ENCODE assay signal across 17 cellular contexts in genomic region chr13:27794921-27795717, GRCh38. TPM values are rescaled to one million over a fixed set of nuclear protein-coding genes. Genes with fewer than 3 reads are reported as not detected.
DNase-seq lines count a peak whose midpoint lies in the region; ATAC-seq and TF ChIP-seq lines count a peak whose summit lies in the region.
"Had no signal": no experiment of that assay in that cellular context is flagged by ENCODE, and none has a peak within 500 bp of the region (broad histone marks: within the 10 kb centered on the region; RNA-seq: fewer than 3 reads in every experiment).

No MANE protein-coding gene starts in this region.

- H3K4me1 Mint-ChIP-seq in H9 = peaks cover 51 to 78% of the 10 kb centered on the region in 2 experiments
- peaks cover 35% of the 10 kb centered on the region for H3K4me1 Mint-ChIP-seq in T-helper 17 cell

- H3K27ac ChIP-seq in H9 (ENCODE audit: insufficient read length, low read depth, low read length) = no peak overlapping the region
- no peak overlapping the region for H3K27ac ChIP-seq in ascending aorta
- H3K27ac ChIP-seq: PC-9 had no signal

- H3K4me3 Mint-ChIP-seq in H9 (peak overlapping the region; percentile 4 to 57; a peak in 2 of 5 replicates), T-helper 17 cell (peak overlapping the region; percentile 15)
- H3K4me3 Mint-ChIP-seq: B cell had no signal

- H3K27me3 Mint-ChIP-seq in H9 (ENCODE audit: low read depth) (peaks cover 100% of the 10 kb centered on the region), T-helper 17 cell (peaks cover 92% of the 10 kb centered on the region)

- no peak overlapping the region for H3K27ac Mint-ChIP-seq in H9
- no peak overlapping the region for H3K27ac Mint-ChIP-seq in T-helper 17 cell
- H3K27ac Mint-ChIP-seq: B cell had no signal

- H3K9me3 Mint-ChIP-seq in H9 = peaks cover 0 to 5% of the 10 kb centered on the region in 2 experiments; a peak in 2 of 5 replicates

- no peak overlapping the region for H2BK12ac ChIP-seq in H9 (ENCODE audit: insufficient read length, low read depth, low read length)

- H3K79me1 ChIP-seq in H9 (ENCODE audit: insufficient read depth, low read depth, low read length, poor library complexity, severe bottlenecking) = no peaks in the 10 kb centered on the region

- intact Hi-C loops in ascending aorta (cut with DNase I) = no loop called here

- H3K23ac ChIP-seq in H9 (ENCODE audit: insufficient read length, low read depth, low read length) = no peak overlapping the region

- H4K5ac ChIP-seq in H9 (ENCODE audit: insufficient read length, low read depth, low read length) = no peak overlapping the region

- no peak overlapping the region for H3T11ph ChIP-seq in H9 (ENCODE audit: low read length)

- H3K4me3 ChIP-seq in ascending aorta = no peak overlapping the region
- H3K4me3 ChIP-seq: PC-9 had no signal

- H3K4ac ChIP-seq in H9 (ENCODE audit: low read depth, low read length) = no peak overlapping the region

- H3K36me3 Mint-ChIP-seq in H9 (ENCODE audit: insufficient read depth in 1 of 3, low read depth in 3 of 3) (no peaks in the 10 kb centered on the region; a peak in 1 of 7 replicates), T-helper 17 cell (ENCODE audit: low read depth) (peaks cover 11% of the 10 kb centered on the region)
- H3K36me3 Mint-ChIP-seq: CD4-positive, CD25-positive, alpha-beta regulatory T cell had no signal

- H3K9me3 ChIP-seq in H9 (ENCODE audit: control insufficient read depth, low read depth, low read length) (no peaks in the 10 kb centered on the region), T-helper 17 cell (ENCODE audit: control insufficient read depth, low read length, poor library complexity, severe bottlenecking) (no peaks in the 10 kb centered on the region), ascending aorta (no peaks in the 10 kb centered on the region)

- ATAC-seq in T-helper 17 cell (no peak), HG02938 (IDR thresholded peaks at IDR 0.05; ENCODE audit: unreplicated experiment) (no peak)

- H2BK20ac ChIP-seq in H9 (ENCODE audit: low read depth, low read length, poor library complexity, severe bottlenecking) = no peak overlapping the region

- H3K23me2 ChIP-seq in H9 (ENCODE audit: insufficient read length, low read depth, low read length, poor library complexity, severe bottlenecking) = peaks cover 5% of the 10 kb centered on the region

- no peak overlapping the region for H4K8ac ChIP-seq in H9 (replicated peaks; ENCODE audit: insufficient read length, low read depth, low read length)

- no peak overlapping the region for H4K91ac ChIP-seq in H9 (ENCODE audit: insufficient read length, low read depth, low read length)

- no peaks in the 10 kb centered on the region for H3K36me3 ChIP-seq in ascending aorta

- no peak overlapping the region for H3K14ac ChIP-seq in H9 (ENCODE audit: insufficient read depth, low read length)

- H2BK15ac ChIP-seq in H9 (ENCODE audit: low read depth, low read length) = no peak overlapping the region

- peaks cover 95% of the 10 kb centered on the region for H3K27me3 ChIP-seq in H9 (ENCODE audit: insufficient read depth, low read length)
- peaks cover 37% of the 10 kb centered on the region for H3K27me3 ChIP-seq in ascending aorta

- H2BK120ac ChIP-seq in H9 (ENCODE audit: low read depth, low read length, poor library complexity, severe bottlenecking) = no peak overlapping the region

- H2BK5ac ChIP-seq in H9 (ENCODE audit: insufficient read length, low read length) = no peak overlapping the region

- H3K18ac ChIP-seq in H9 (ENCODE audit: insufficient read length, low read depth, low read length) = no peak overlapping the region

- no CpG with 5 or more reads among the region's 44 CpGs for WGBS in H9 (ENCODE audit: extremely low coverage, insufficient read length, low lambda C conversion rate)

- no peak overlapping the region for H3K9ac ChIP-seq in H9 (ENCODE audit: extremely low read depth, insufficient read length, low read length)

- no peaks in the 10 kb centered on the region for H3K79me2 ChIP-seq in H9 (ENCODE audit: insufficient read depth, low read length)

- TF ChIP-seq CTCF in H9 (conservative IDR thresholded peaks at IDR 0.05) = no peak
- TF ChIP-seq CTCF in ascending aorta (IDR thresholded peaks at IDR 0.05) = no peak

- no peak overlapping the region for H2AFZ ChIP-seq in H9 (ENCODE audit: low read length)
- H2AFZ ChIP-seq: PC-9 had no signal

- H4K20me1 ChIP-seq in H9 (ENCODE audit: control insufficient read depth, insufficient read depth, insufficient read length) = no peaks in the 10 kb centered on the region

- H3K4me2 ChIP-seq in H9 (ENCODE audit: insufficient read depth, insufficient read length, low read length) = peak overlapping the region; percentile 24
- H3K4me2 ChIP-seq: PC-9 had no signal

- no peaks in the 10 kb centered on the region for H3K4me1 ChIP-seq in H9 (ENCODE audit: insufficient read depth, low read length)
- H3K4me1 ChIP-seq in ascending aorta = peaks cover 0 to 17% of the 10 kb centered on the region in 2 donors

- DNase-seq in H9 (peak; percentile 68), T-helper 17 cell (no peak), left kidney (ENCODE audit: low read depth, low spot score) (peak; percentile 6), retina (peak; percentile 36), ascending aorta (ENCODE audit: low spot score in 2 of 2) (no peak), SKM-1 treated with dmso at 0.1 percent for 144 hours (lab: John Stamatoyannopoulos, UW; ENCODE audit: unreplicated experiment) (no peak)
- DNase-seq: CD4-positive, CD25-positive, alpha-beta regulatory T cell; IMR-90; Kasumi-1; MM.1S; NCI-H1105; NCI-H1694; NCI-H69; PC-9 had no signal

- no peak overlapping the region for H2AK5ac ChIP-seq in H9 (ENCODE audit: insufficient read length, low read length)

- H3K56ac ChIP-seq in H9 (ENCODE audit: insufficient read length, low read depth, low read length) = no peak overlapping the region

RNA-seq across cellular contexts. Expression of gene GSX1, which starts 2.8 kb away (rescaled TPM):
- total RNA-seq in H9 (2021) = not detected in 2 replicates
- total RNA-seq in T-helper 17 cell = not detected
- not detected for total RNA-seq in ascending aorta
- total RNA-seq: B cell; CD4-positive, CD25-positive, alpha-beta regulatory T cell; H4; IMR-90; PC-9 had no signal

Comparison
In these comparisons a context has a peak if more than half of its experiments do, and no peak if none do; other contexts are left out.
1. DNase-seq: peak in H9 (single experiment), left kidney (single experiment) and retina (single experiment); none in T-helper 17 cell (0 of 3), ascending aorta (0 of 2) and SKM-1 treated with dmso at 0.1 percent for 144 hours (single experiment).